Comparison of ENCODE assay signal across 21 cellular contexts in genomic region chr5:45532826-45533624, GRCh38.
DNase-seq lines count a peak whose midpoint lies in the region; ATAC-seq and TF ChIP-seq lines count a peak whose summit lies in the region.
"Had no signal": no experiment of that assay in that cellular context is flagged by ENCODE, and none has a peak within 500 bp of the region (broad histone marks: within the 10 kb centered on the region; RNA-seq: fewer than 3 reads in every experiment).

No MANE protein-coding gene starts in this region.

- no peak overlapping the region for H3K4me3 Mint-ChIP-seq in chondrocyte (ENCODE audit: unreplicated experiment)
- H3K4me3 Mint-ChIP-seq: activated CD4-positive, alpha-beta T cell treated with anti-CD3 and anti-CD28 coated beads, Interleukin-2, amount 10 ng/mL, durations not matched to agents 7 days and 5 days; activated naive CD4-positive, alpha-beta T cell treated with anti-CD3 and anti-CD28 coated beads, Interleukin-2, amount 10 ng/mL, durations not matched to agents 7 days and 5 days; CD4-positive, alpha-beta T cell had no signal

- H3K79me2 ChIP-seq in neural cell (replicated peaks; ENCODE audit: insufficient read depth, low read length): no peaks in the 10 kb centered on the region

- no peak overlapping the region for H2AFZ ChIP-seq in neural cell (ENCODE audit: low read depth, low read length)

- no peak overlapping the region for H3K27ac Mint-ChIP-seq in chondrocyte (ENCODE audit: unreplicated experiment)
- H3K27ac Mint-ChIP-seq: activated CD4-positive, alpha-beta T cell treated with anti-CD3 and anti-CD28 coated beads, Interleukin-2, amount 10 ng/mL, durations not matched to agents 7 days and 5 days; activated naive CD4-positive, alpha-beta T cell treated with anti-CD3 and anti-CD28 coated beads, Interleukin-2, amount 10 ng/mL, durations not matched to agents 7 days and 5 days; CD4-positive, alpha-beta T cell; progenitor cell of endocrine pancreas had no signal

- peaks cover 2% of the 10 kb centered on the region for H3K27me3 Mint-ChIP-seq in chondrocyte (ENCODE audit: low read depth)
- H3K27me3 Mint-ChIP-seq: activated CD4-positive, alpha-beta T cell treated with anti-CD3 and anti-CD28 coated beads, Interleukin-2, amount 10 ng/mL, durations not matched to agents 7 days and 5 days; activated naive CD4-positive, alpha-beta T cell treated with anti-CD3 and anti-CD28 coated beads, Interleukin-2, amount 10 ng/mL, durations not matched to agents 7 days and 5 days; CD4-positive, alpha-beta T cell; progenitor cell of endocrine pancreas had no signal

- H3K9me3 Mint-ChIP-seq in chondrocyte (ENCODE audit: low read depth): no peaks in the 10 kb centered on the region

- H4K20me1 ChIP-seq in neural cell (ENCODE audit: insufficient read depth): no peaks in the 10 kb centered on the region

- H3K4me1 Mint-ChIP-seq in chondrocyte (ENCODE audit: low read depth): no peaks in the 10 kb centered on the region
- H3K4me1 Mint-ChIP-seq: activated CD4-positive, alpha-beta T cell treated with anti-CD3 and anti-CD28 coated beads, Interleukin-2, amount 10 ng/mL, durations not matched to agents 7 days and 5 days; activated naive CD4-positive, alpha-beta T cell treated with anti-CD3 and anti-CD28 coated beads, Interleukin-2, amount 10 ng/mL, durations not matched to agents 7 days and 5 days had no signal

- WGBS in HUES64: 80% methylated on average over 3 of the region's 4 CpGs

- no peak overlapping the region for H3K4me3 ChIP-seq in HUES64 (ENCODE audit: low read length)
- H3K4me3 ChIP-seq in neural cell (ENCODE audit: low read length): peak overlapping the region; percentile 26
- H3K4me3 ChIP-seq: dorsolateral prefrontal cortex, lung had no signal

- H3K27me3 ChIP-seq in HUES64 (ENCODE audit: insufficient read depth, low read length): no peaks in the 10 kb centered on the region
- no peaks in the 10 kb centered on the region for H3K27me3 ChIP-seq in neural cell (ENCODE audit: insufficient read depth, low read depth, low read length)
- H3K27me3 ChIP-seq: dorsolateral prefrontal cortex, neutrophil had no signal

- DNase-seq in SK-N-DZ (ENCODE audit: low spot score) (peak; percentile 32), left cardiac atrium (peak; percentile 25), NCI-H1092 (lab: John Stamatoyannopoulos, UW) (no peak), chondrocyte (ENCODE audit: low spot score) (no peak)
- DNase-seq: activated CD4-positive, alpha-beta T cell treated with anti-CD3 and anti-CD28 coated beads, Interleukin-2, amount 10 ng/mL, durations not matched to agents 7 days and 5 days; activated naive CD4-positive, alpha-beta T cell treated with anti-CD3 and anti-CD28 coated beads, Interleukin-2, amount 10 ng/mL, durations not matched to agents 7 days and 5 days; activated T-cell treated with anti-CD3 and anti-CD28 coated beads, Interleukin-2, amount 50 U/mL, for 48 hours; amniotic stem cell; CD4-positive, alpha-beta T cell; dorsolateral prefrontal cortex; NCI-H1417 treated with DMSO at 0.1 percent for 48 hours; NCI-H526; trophoblast cell had no signal

- no peak overlapping the region for H3K9ac ChIP-seq in HUES64 (ENCODE audit: low read depth, low read length)
- peak overlapping the region; percentile 57 for H3K9ac ChIP-seq in neural cell (ENCODE audit: low read length)

- peaks cover 22% of the 10 kb centered on the region for H3K4me1 ChIP-seq in HUES64 (ENCODE audit: insufficient read depth, low read length)

- H3K4me2 ChIP-seq in neural cell (ENCODE audit: low read length): peak overlapping the region; percentile 10

- peaks cover 12% of the 10 kb centered on the region for H3F3A ChIP-seq in neural cell (ENCODE audit: insufficient read depth, low read length, poor library complexity, severe bottlenecking)

- peak; percentile 79 to 89 for ATAC-seq in left cardiac atrium
- no peak for ATAC-seq in HG02885 (IDR thresholded peaks at IDR 0.05; ENCODE audit: poor library complexity, unreplicated experiment)

- H3K36me3 Mint-ChIP-seq in chondrocyte (ENCODE audit: low read depth): no peaks in the 10 kb centered on the region
- H3K36me3 Mint-ChIP-seq: activated naive CD4-positive, alpha-beta T cell treated with anti-CD3 and anti-CD28 coated beads, Interleukin-2, amount 10 ng/mL, durations not matched to agents 7 days and 5 days had no signal

- TF ChIP-seq RAD21 in neural cell (conservative IDR thresholded peaks at IDR 0.05): peak; percentile 18

- H3K36me3 ChIP-seq in HUES64 (ENCODE audit: insufficient read depth, low read length) (no peaks in the 10 kb centered on the region), neural cell (ENCODE audit: insufficient read depth, low read length) (no peaks in the 10 kb centered on the region)
- H3K36me3 ChIP-seq: neutrophil had no signal

- TF ChIP-seq EP300 in neural cell (conservative IDR thresholded peaks at IDR 0.05; ENCODE audit: poor library complexity, severe bottlenecking): peak; percentile 67

- intact Hi-C loops in left cardiac atrium (cut with DNase I): no loop called here

- H3K9me3 ChIP-seq in HUES64 (ENCODE audit: insufficient read depth, low read depth, low read length) (no peaks in the 10 kb centered on the region), neural cell (ENCODE audit: low read length) (no peaks in the 10 kb centered on the region)
- H3K9me3 ChIP-seq: neutrophil had no signal

- H3K27ac ChIP-seq in HUES64 (ENCODE audit: low read depth, low read length) (peak overlapping the region; percentile 53; the same call in 1 of the 2 replicates), neural cell (ENCODE audit: low read length) (peak overlapping the region; percentile 95)
- H3K27ac ChIP-seq: dorsolateral prefrontal cortex, epithelial cell of prostate, neutrophil, VCaP had no signal

- TF ChIP-seq CTCF in neural cell (IDR thresholded peaks at IDR 0.05; ENCODE audit: poor library complexity, severe bottlenecking) (no peak), chondrocyte (IDR thresholded peaks at IDR 0.05) (no peak)

- H3K9me2 ChIP-seq in neural cell (ENCODE audit: insufficient read depth, low read length): no peaks in the 10 kb centered on the region

TF ChIP-seq in neural cell, 6 proteins besides CTCF, POLR2A, EP300 and RAD21:
- no peak for TF ChIP-seq MXI1 (conservative IDR thresholded peaks at IDR 0.05; ENCODE audit: poor library complexity, severe bottlenecking)
- TF ChIP-seq REST (IDR thresholded peaks at IDR 0.05; ENCODE audit: borderline replicate concordance): peak; percentile 81
- no peak for TF ChIP-seq EZH2 (IDR thresholded peaks at IDR 0.05; ENCODE audit: borderline replicate concordance, insufficient read depth, low read length, poor library complexity, severe bottlenecking)
- peak; percentile 59 for TF ChIP-seq POLR2AphosphoS5 (IDR thresholded peaks at IDR 0.05)
- TF ChIP-seq SMC3 (conservative IDR thresholded peaks at IDR 0.05; ENCODE audit: poor library complexity): no peak
- no peak for TF ChIP-seq TAF1 (IDR thresholded peaks at IDR 0.05; ENCODE audit: low read depth)

Comparison
In these comparisons a context has a peak if more than half of its experiments do, and no peak if none do; other contexts are left out.
1. DNase-seq: peak in SK-N-DZ (single experiment) and left cardiac atrium (single experiment); none in NCI-H1092 (single experiment) and chondrocyte (single experiment).